ENCODE assay signal across 17 cellular contexts in genomic region chr5:137252513-137252912, GRCh38.
DNase-seq lines count a peak whose midpoint lies in the region; ATAC-seq and TF ChIP-seq lines count a peak whose summit lies in the region.
"Had no signal": no experiment of that assay in that cellular context is flagged by ENCODE, and none has a peak within 500 bp of the region (broad histone marks: within the 10 kb centered on the region; RNA-seq: fewer than 3 reads in every experiment).

No MANE protein-coding gene starts in this region.

- DNase-seq in ELR (ENCODE audit: low read depth) = peak; percentile 48
- peak; percentile 39 for DNase-seq in fibroblast of villous mesenchyme (ENCODE audit: low read depth)
- DNase-seq in vagina (ENCODE audit: extremely low spot score in 2 of 2) = no peak
- no peak for DNase-seq in DMS 273 (lab: John Stamatoyannopoulos, UW; ENCODE audit: unreplicated experiment)
- DNase-seq in activated naive CD4-positive, alpha-beta T cell treated with anti-CD3 and anti-CD28 coated beads, Interleukin-2, amount 50 U/mL, for 72 hours (ENCODE audit: low spot score in 2 of 2) = no peak
- DNase-seq: activated CD4-positive, alpha-beta T cell treated with anti-CD3 and anti-CD28 coated beads for 4 hours; activated naive CD8-positive, alpha-beta T cell treated with anti-CD3 and anti-CD28 coated beads, Interleukin-2, amount 10 ng/mL, durations not matched to agents 7 days and 5 days; KBM-7; NCI-H187 treated with DMSO at 0.1 percent for 48 hours; right cardiac atrium; stimulated activated CD4-positive, alpha-beta T cell treated with anti-CD3 and anti-CD28 coated beads, Interleukin-15, amount 100 ng/mL, for 24 hours; thyroid gland had no signal

- H3K36me3 Mint-ChIP-seq in activated naive CD4-positive, alpha-beta T cell treated with anti-CD3 and anti-CD28 coated beads, Interleukin-2, amount 50 U/mL, for 72 hours = no peaks in the 10 kb centered on the region
- H3K36me3 Mint-ChIP-seq: activated naive CD8-positive, alpha-beta T cell treated with anti-CD3 and anti-CD28 coated beads, Interleukin-2, amount 10 ng/mL, durations not matched to agents 7 days and 5 days; stimulated activated effector memory CD8-positive, alpha-beta T cell treated with anti-CD3 and anti-CD28 coated beads, Interleukin-12 subunit alpha, Interleukin-12 subunit beta, amount 100 ng/mL, for 72 hours had no signal

- no peaks in the 10 kb centered on the region for H3K9me3 ChIP-seq in vagina
- H3K9me3 ChIP-seq: thyroid gland had no signal

- intact Hi-C loops in vagina (cut with DNase I) = no loop called here

- H3K27ac ChIP-seq in angular gyrus (ENCODE audit: low read depth, low read length) = peak overlapping the region; percentile 86
- peak overlapping the region; percentile 10 for H3K27ac ChIP-seq in vagina
- H3K27ac ChIP-seq: C4-2B, cardiac muscle cell, thyroid gland had no signal

- H3K9me3 Mint-ChIP-seq in activated naive CD4-positive, alpha-beta T cell treated with anti-CD3 and anti-CD28 coated beads, Interleukin-2, amount 50 U/mL, for 72 hours = peaks cover 0 to 3% of the 10 kb centered on the region in 2 donors
- H3K9me3 Mint-ChIP-seq: activated naive CD8-positive, alpha-beta T cell treated with anti-CD3 and anti-CD28 coated beads, Interleukin-2, amount 10 ng/mL, durations not matched to agents 7 days and 5 days; stimulated activated effector memory CD8-positive, alpha-beta T cell treated with anti-CD3 and anti-CD28 coated beads, Interleukin-12 subunit alpha, Interleukin-12 subunit beta, amount 100 ng/mL, for 72 hours had no signal

- H3K4me1 ChIP-seq in vagina = peaks cover 4% of the 10 kb centered on the region
- H3K4me1 ChIP-seq: thyroid gland had no signal

- no peak overlapping the region for H3K27ac Mint-ChIP-seq in activated naive CD4-positive, alpha-beta T cell treated with anti-CD3 and anti-CD28 coated beads, Interleukin-2, amount 50 U/mL, for 72 hours
- H3K27ac Mint-ChIP-seq: activated naive CD8-positive, alpha-beta T cell treated with anti-CD3 and anti-CD28 coated beads, Interleukin-2, amount 10 ng/mL, durations not matched to agents 7 days and 5 days; stimulated activated effector memory CD8-positive, alpha-beta T cell treated with anti-CD3 and anti-CD28 coated beads, Interleukin-12 subunit alpha, Interleukin-12 subunit beta, amount 100 ng/mL, for 72 hours had no signal

- no peaks in the 10 kb centered on the region for H3K36me3 ChIP-seq in vagina
- H3K36me3 ChIP-seq: cardiac muscle cell, thyroid gland had no signal

- no peak for ATAC-seq in activated naive CD4-positive, alpha-beta T cell treated with anti-CD3 and anti-CD28 coated beads, Interleukin-2, amount 50 U/mL, for 72 hours
- no peak for ATAC-seq in GM19452 (IDR thresholded peaks at IDR 0.05; ENCODE audit: unreplicated experiment)
- ATAC-seq: right cardiac atrium; stimulated activated effector memory CD8-positive, alpha-beta T cell treated with anti-CD3 and anti-CD28 coated beads, Interleukin-12 subunit alpha, Interleukin-12 subunit beta, amount 100 ng/mL, for 72 hours had no signal

- no peak for TF ChIP-seq POLR2A in vagina (IDR thresholded peaks at IDR 0.05)

- H3K4me3 ChIP-seq in fibroblast of villous mesenchyme (ENCODE audit: low read depth, low read length) = no peak overlapping the region
- H3K4me3 ChIP-seq in vagina = no peak overlapping the region
- H3K4me3 ChIP-seq: cardiac muscle cell, thyroid gland had no signal

- no peaks in the 10 kb centered on the region for H3K27me3 ChIP-seq in vagina
- H3K27me3 ChIP-seq: cardiac muscle cell, thyroid gland had no signal

- no peak for TF ChIP-seq CTCF in fibroblast of villous mesenchyme (IDR thresholded peaks at IDR 0.05; ENCODE audit: insufficient read depth, low read depth, low read length)
- no peak for TF ChIP-seq CTCF in vagina (IDR thresholded peaks at IDR 0.05)

Comparison
In these comparisons a context has a peak if more than half of its experiments do, and no peak if none do; other contexts are left out.
1. DNase-seq: peak in ELR (single experiment) and fibroblast of villous mesenchyme (single experiment); none in vagina (0 of 2), DMS 273 (single experiment) and activated naive CD4-positive, alpha-beta T cell treated with anti-CD3 and anti-CD28 coated beads, Interleukin-2, amount 50 U/mL, for 72 hours (0 of 2).